In the genomic region with DNA sequence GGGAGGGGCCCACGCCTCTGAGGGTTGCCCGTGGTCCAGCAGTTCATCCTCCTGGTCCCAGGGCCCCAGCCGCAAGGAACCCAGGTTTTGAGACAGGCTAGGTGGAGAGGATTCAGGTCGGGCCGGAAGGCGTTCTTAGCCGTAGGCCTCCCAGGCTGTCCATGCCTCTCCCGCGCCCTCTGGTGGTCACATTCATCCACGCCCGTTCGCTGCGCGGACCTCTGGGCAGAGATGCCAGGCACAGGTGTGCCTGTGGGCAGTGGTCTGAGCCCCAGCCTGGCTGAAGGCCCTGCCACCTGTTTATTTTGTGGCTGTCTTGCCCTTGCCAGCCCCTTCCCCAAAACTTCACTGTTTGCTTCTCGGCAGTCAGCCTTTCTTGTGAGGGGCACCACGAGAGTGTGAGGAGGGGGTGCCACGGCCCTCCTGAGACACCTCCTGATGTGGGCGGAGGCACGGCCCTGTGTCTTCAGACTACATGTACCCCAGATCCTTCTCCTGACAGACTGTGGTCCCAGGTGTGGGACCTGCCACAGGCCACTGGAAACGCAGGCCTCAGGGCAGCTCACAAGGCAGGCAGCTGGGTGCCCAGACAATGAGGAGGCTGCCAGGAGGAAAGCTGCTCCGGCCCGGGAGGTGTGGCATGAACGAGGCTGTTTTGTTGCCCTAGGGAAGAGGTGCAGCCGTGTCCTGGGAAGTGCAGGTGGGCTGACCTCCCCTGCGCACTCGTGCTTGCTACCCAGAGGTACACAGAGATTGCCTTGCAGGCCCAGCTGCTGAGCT, we compare ENCODE assay signal across 1 cellular context.
A peak's percentile ranks its signal among the peaks of the same experiment; 100 is the strongest.
TF ChIP-seq lines count a peak whose summit lies in the region.

No MANE protein-coding gene starts in this region.

TF ChIP-seq in K562, 482 proteins besides CTCF, POLR2A, EP300 and RAD21 (continued from another document and continues in another):
- no peak for TF ChIP-seq SIN3A (IDR thresholded peaks at IDR 0.05; ENCODE audit: borderline replicate concordance in 2 of 2, control insufficient read depth in 1 of 2, low read depth in 2 of 2, low read length in 2 of 2)
- TF ChIP-seq ZNF24 (IDR thresholded peaks at IDR 0.05) = no peak
- TF ChIP-seq TOE1 (IDR thresholded peaks at IDR 0.05; ENCODE audit: borderline replicate concordance) = no peak
- TF ChIP-seq TOE1 (CRISPR knock-in tag; IDR thresholded peaks at IDR 0.05; ENCODE audit: borderline replicate concordance, low read depth) = no peak
- peak; percentile 23; the same call in 1 of the 2 replicates for TF ChIP-seq ZFX (CRISPR knock-in tag; IDR thresholded peaks at IDR 0.05)
- no peak for TF ChIP-seq FOXM1 (IDR thresholded peaks at IDR 0.05; ENCODE audit: low read depth)
- no peak for TF ChIP-seq FOXM1 (CRISPR knock-in tag; IDR thresholded peaks at IDR 0.05; ENCODE audit: low read depth)
- no peak for TF ChIP-seq ZC3H11A (IDR thresholded peaks at IDR 0.05; ENCODE audit: low read depth, low read length)
- TF ChIP-seq BACH1 (tag; IDR thresholded peaks at IDR 0.05) = no peak
- TF ChIP-seq POLR2AphosphoS2 (IDR thresholded peaks at IDR 0.05; ENCODE audit: low read length) = no peak
- TF ChIP-seq ZNF143 (CRISPR knock-in tag; IDR thresholded peaks at IDR 0.05) = peak; percentile 39; the same call in 1 of the 2 replicates
- TF ChIP-seq RCOR1 (IDR thresholded peaks at IDR 0.05; ENCODE audit: borderline replicate concordance in 1 of 2, low read depth in 2 of 2, low read length in 2 of 2) = peak in 1 of 2 experiments; percentile 13; a peak in 1 of 4 replicates
- TF ChIP-seq MTA2 (IDR thresholded peaks at IDR 0.05; ENCODE audit: low read depth) = no peak
- TF ChIP-seq GATAD2B (IDR thresholded peaks at IDR 0.05; ENCODE audit: borderline replicate concordance) = no peak
- TF ChIP-seq, protein P1, sequence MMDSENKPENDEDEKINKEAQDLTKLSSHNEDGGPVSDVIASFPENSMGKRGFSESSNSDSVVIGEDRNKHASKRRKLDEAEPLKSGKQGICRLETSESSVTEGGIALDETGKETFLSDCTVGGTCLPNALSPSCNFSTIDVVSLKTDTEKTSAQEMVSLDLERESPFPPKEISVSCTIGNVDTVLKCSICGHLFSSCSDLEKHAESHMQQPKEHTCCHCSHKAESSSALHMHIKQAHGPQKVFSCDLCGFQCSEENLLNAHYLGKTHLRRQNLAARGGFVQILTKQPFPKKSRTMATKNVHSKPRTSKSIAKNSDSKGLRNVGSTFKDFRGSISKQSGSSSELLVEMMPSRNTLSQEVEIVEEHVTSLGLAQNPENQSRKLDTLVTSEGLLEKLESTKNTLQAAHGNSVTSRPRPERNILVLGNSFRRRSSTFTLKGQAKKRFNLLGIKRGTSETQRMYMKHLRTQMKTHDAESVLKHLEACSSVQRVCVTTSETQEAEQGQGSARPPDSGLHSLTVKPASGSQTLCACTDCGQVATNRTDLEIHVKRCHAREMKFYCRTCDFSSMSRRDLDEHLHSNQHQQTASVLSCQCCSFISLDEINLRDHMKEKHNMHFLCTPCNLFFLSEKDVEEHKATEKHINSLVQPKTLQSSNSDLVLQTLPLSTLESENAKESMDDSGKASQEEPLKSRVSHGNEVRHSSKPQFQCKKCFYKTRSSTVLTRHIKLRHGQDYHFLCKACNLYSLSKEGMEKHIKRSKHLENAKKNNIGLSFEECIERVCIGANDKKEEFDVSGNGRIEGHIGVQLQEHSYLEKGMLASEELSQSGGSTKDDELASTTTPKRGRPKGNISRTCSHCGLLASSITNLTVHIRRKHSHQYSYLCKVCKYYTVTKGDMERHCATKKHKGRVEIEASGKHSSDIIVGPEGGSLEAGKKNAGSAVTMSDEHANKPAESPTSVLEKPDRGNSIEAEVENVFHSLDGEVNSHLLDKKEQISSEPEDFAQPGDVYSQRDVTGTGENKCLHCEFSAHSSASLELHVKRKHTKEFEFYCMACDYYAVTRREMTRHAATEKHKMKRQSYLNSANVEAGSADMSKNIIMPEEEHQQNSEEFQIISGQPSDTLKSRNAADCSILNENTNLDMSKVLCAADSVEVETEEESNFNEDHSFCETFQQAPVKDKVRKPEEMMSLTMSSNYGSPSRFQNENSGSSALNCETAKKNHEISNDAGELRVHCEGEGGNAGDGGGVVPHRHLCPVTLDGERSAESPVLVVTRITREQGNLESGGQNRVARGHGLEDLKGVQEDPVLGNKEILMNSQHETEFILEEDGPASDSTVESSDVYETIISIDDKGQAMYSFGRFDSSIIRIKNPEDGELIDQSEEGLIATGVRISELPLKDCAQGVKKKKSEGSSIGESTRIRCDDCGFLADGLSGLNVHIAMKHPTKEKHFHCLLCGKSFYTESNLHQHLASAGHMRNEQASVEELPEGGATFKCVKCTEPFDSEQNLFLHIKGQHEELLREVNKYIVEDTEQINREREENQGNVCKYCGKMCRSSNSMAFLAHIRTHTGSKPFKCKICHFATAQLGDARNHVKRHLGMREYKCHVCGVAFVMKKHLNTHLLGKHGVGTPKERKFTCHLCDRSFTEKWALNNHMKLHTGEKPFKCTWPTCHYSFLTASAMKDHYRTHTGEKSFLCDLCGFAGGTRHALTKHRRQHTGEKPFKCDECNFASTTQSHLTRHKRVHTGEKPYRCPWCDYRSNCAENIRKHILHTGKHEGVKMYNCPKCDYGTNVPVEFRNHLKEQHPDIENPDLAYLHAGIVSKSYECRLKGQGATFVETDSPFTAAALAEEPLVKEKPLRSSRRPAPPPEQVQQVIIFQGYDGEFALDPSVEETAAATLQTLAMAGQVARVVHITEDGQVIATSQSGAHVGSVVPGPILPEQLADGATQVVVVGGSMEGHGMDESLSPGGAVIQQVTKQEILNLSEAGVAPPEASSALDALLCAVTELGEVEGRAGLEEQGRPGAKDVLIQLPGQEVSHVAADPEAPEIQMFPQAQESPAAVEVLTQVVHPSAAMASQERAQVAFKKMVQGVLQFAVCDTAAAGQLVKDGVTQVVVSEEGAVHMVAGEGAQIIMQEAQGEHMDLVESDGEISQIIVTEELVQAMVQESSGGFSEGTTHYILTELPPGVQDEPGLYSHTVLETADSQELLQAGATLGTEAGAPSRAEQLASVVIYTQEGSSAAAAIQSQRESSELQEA (IDR thresholded peaks at IDR 0.05; ENCODE audit: low read depth) = no peak
- peak; percentile 91 for TF ChIP-seq SMC3 (conservative IDR thresholded peaks at IDR 0.05; ENCODE audit: insufficient read depth, low read depth, low read length)
- no peak for TF ChIP-seq NR1H2 (CRISPR knock-in tag; IDR thresholded peaks at IDR 0.05)
- TF ChIP-seq ZNF282 (CRISPR knock-in tag; IDR thresholded peaks at IDR 0.05) = 0 out of 2 replicates have a peak, but pooled peaks have one; percentile 54
- TF ChIP-seq, protein P2, sequence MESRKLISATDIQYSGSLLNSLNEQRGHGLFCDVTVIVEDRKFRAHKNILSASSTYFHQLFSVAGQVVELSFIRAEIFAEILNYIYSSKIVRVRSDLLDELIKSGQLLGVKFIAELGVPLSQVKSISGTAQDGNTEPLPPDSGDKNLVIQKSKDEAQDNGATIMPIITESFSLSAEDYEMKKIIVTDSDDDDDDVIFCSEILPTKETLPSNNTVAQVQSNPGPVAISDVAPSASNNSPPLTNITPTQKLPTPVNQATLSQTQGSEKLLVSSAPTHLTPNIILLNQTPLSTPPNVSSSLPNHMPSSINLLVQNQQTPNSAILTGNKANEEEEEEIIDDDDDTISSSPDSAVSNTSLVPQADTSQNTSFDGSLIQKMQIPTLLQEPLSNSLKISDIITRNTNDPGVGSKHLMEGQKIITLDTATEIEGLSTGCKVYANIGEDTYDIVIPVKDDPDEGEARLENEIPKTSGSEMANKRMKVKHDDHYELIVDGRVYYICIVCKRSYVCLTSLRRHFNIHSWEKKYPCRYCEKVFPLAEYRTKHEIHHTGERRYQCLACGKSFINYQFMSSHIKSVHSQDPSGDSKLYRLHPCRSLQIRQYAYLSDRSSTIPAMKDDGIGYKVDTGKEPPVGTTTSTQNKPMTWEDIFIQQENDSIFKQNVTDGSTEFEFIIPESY (CRISPR knock-in tag; IDR thresholded peaks at IDR 0.05) = no peak
- no peak for TF ChIP-seq RNF2 (IDR thresholded peaks at IDR 0.05)
- TF ChIP-seq MAZ (CRISPR knock-in tag; conservative IDR thresholded peaks at IDR 0.05 in 1 of 2, IDR thresholded peaks at IDR 0.05 in 1 of 2) = 0 out of 4 replicates have a peak, but pooled peaks of 1 of the 2 experiments have one; percentile 33
- TF ChIP-seq, protein P3, sequence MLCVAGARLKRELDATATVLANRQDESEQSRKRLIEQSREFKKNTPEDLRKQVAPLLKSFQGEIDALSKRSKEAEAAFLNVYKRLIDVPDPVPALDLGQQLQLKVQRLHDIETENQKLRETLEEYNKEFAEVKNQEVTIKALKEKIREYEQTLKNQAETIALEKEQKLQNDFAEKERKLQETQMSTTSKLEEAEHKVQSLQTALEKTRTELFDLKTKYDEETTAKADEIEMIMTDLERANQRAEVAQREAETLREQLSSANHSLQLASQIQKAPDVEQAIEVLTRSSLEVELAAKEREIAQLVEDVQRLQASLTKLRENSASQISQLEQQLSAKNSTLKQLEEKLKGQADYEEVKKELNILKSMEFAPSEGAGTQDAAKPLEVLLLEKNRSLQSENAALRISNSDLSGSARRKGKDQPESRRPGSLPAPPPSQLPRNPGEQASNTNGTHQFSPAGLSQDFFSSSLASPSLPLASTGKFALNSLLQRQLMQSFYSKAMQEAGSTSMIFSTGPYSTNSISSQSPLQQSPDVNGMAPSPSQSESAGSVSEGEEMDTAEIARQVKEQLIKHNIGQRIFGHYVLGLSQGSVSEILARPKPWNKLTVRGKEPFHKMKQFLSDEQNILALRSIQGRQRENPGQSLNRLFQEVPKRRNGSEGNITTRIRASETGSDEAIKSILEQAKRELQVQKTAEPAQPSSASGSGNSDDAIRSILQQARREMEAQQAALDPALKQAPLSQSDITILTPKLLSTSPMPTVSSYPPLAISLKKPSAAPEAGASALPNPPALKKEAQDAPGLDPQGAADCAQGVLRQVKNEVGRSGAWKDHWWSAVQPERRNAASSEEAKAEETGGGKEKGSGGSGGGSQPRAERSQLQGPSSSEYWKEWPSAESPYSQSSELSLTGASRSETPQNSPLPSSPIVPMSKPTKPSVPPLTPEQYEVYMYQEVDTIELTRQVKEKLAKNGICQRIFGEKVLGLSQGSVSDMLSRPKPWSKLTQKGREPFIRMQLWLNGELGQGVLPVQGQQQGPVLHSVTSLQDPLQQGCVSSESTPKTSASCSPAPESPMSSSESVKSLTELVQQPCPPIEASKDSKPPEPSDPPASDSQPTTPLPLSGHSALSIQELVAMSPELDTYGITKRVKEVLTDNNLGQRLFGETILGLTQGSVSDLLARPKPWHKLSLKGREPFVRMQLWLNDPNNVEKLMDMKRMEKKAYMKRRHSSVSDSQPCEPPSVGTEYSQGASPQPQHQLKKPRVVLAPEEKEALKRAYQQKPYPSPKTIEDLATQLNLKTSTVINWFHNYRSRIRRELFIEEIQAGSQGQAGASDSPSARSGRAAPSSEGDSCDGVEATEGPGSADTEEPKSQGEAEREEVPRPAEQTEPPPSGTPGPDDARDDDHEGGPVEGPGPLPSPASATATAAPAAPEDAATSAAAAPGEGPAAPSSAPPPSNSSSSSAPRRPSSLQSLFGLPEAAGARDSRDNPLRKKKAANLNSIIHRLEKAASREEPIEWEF (CRISPR knock-in tag; IDR thresholded peaks at IDR 0.05) = no peak
- TF ChIP-seq, protein P4, sequence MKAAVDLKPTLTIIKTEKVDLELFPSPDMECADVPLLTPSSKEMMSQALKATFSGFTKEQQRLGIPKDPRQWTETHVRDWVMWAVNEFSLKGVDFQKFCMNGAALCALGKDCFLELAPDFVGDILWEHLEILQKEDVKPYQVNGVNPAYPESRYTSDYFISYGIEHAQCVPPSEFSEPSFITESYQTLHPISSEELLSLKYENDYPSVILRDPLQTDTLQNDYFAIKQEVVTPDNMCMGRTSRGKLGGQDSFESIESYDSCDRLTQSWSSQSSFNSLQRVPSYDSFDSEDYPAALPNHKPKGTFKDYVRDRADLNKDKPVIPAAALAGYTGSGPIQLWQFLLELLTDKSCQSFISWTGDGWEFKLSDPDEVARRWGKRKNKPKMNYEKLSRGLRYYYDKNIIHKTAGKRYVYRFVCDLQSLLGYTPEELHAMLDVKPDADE (conservative IDR thresholded peaks at IDR 0.05; ENCODE audit: control insufficient read depth, low read depth, low read length) = no peak
- TF ChIP-seq ZFP1 (CRISPR knock-in tag; IDR thresholded peaks at IDR 0.05) = no peak
- TF ChIP-seq ETV1 (tag; conservative IDR thresholded peaks at IDR 0.05; ENCODE audit: low read depth) = 0 out of 2 replicates have a peak, but pooled peaks have one; percentile 36
- TF ChIP-seq, protein P5, sequence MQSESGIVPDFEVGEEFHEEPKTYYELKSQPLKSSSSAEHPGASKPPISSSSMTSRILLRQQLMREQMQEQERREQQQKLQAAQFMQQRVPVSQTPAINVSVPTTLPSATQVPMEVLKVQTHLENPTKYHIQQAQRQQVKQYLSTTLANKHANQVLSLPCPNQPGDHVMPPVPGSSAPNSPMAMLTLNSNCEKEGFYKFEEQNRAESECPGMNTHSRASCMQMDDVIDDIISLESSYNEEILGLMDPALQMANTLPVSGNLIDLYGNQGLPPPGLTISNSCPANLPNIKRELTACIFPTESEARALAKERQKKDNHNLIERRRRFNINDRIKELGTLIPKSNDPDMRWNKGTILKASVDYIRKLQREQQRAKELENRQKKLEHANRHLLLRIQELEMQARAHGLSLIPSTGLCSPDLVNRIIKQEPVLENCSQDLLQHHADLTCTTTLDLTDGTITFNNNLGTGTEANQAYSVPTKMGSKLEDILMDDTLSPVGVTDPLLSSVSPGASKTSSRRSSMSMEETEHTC (IDR thresholded peaks at IDR 0.05) = no peak
- TF ChIP-seq BCOR (IDR thresholded peaks at IDR 0.05) = 0 out of 2 replicates have a peak, but pooled peaks have one; percentile 13
- TF ChIP-seq SMAD4 (CRISPR knock-in tag; conservative IDR thresholded peaks at IDR 0.05) = no peak
- TF ChIP-seq, protein P6, sequence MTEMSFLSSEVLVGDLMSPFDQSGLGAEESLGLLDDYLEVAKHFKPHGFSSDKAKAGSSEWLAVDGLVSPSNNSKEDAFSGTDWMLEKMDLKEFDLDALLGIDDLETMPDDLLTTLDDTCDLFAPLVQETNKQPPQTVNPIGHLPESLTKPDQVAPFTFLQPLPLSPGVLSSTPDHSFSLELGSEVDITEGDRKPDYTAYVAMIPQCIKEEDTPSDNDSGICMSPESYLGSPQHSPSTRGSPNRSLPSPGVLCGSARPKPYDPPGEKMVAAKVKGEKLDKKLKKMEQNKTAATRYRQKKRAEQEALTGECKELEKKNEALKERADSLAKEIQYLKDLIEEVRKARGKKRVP (CRISPR knock-in tag; IDR thresholded peaks at IDR 0.05) = no peak
- no peak for TF ChIP-seq BMI1 (IDR thresholded peaks at IDR 0.05; ENCODE audit: low read length)
- no peak for TF ChIP-seq ZNF695 (CRISPR knock-in tag; IDR thresholded peaks at IDR 0.05)
- no peak for TF ChIP-seq CREBBP (IDR thresholded peaks at IDR 0.05; ENCODE audit: low read depth, low read length)
- TF ChIP-seq YY1 (IDR thresholded peaks at IDR 0.05; ENCODE audit: borderline replicate concordance in 1 of 3, control insufficient read depth in 1 of 3, extremely low read depth in 1 of 3, insufficient read depth in 3 of 3, insufficient read length in 1 of 3, insufficient replicate concordance in 2 of 3, low read depth in 1 of 3, low read length in 2 of 3) = peak in 2 of 3 experiments; percentile 16 to 43
- TF ChIP-seq ZNF224 (CRISPR knock-in tag; IDR thresholded peaks at IDR 0.05) = no peak
- TF ChIP-seq ZNF717 (CRISPR knock-in tag; IDR thresholded peaks at IDR 0.05) = no peak
- TF ChIP-seq ZNF668 (CRISPR knock-in tag; IDR thresholded peaks at IDR 0.05) = no peak
- TF ChIP-seq ZNF444 (CRISPR knock-in tag; IDR thresholded peaks at IDR 0.05) = no peak
- TF ChIP-seq NUFIP1 (IDR thresholded peaks at IDR 0.05; ENCODE audit: partially characterized antibody) = no peak
- TF ChIP-seq ZNF436 (CRISPR knock-in tag; IDR thresholded peaks at IDR 0.05) = no peak
- no peak for TF ChIP-seq RBM25 (IDR thresholded peaks at IDR 0.05; ENCODE audit: low read depth, low read length, severe bottlenecking)
- TF ChIP-seq BRF1 (IDR thresholded peaks at IDR 0.05; ENCODE audit: borderline replicate concordance, extremely low read depth, insufficient read length) = no peak
- TF ChIP-seq DACH1 (IDR thresholded peaks at IDR 0.05; ENCODE audit: partially characterized antibody) = no peak
- TF ChIP-seq MCM5 (IDR thresholded peaks at IDR 0.05; ENCODE audit: low read depth) = no peak
- no peak for TF ChIP-seq GTF2A2 (tag; IDR thresholded peaks at IDR 0.05)
